8 cellular contexts compared by ENCODE assay signal in genomic region chr1:63148825-63149645, GRCh38.
DNase-seq lines count a peak whose midpoint lies in the region; ATAC-seq and TF ChIP-seq lines count a peak whose summit lies in the region.

No MANE protein-coding gene starts in this region.

- no peaks in the 10 kb centered on the region for H3K9me2 ChIP-seq in PC-9 (ENCODE audit: insufficient read depth)

- H2AFZ ChIP-seq in PC-9 = no peak overlapping the region
- H2AFZ ChIP-seq in neural progenitor cell (replicated peaks) = no peak overlapping the region

- H3K9me3 Mint-ChIP-seq in endothelial cell (ENCODE audit: unreplicated experiment) = no peaks in the 10 kb centered on the region
- H3K9me3 Mint-ChIP-seq in neural progenitor cell = no peaks in the 10 kb centered on the region
- peaks cover 0 to 2% (median 0%) of the 10 kb centered on the region in 9 donors for H3K9me3 Mint-ChIP-seq in naive thymus-derived CD8-positive, alpha-beta T cell

- ATAC-seq in GM18517 (IDR thresholded peaks at IDR 0.05; ENCODE audit: unreplicated experiment) (peak; percentile 48), HG03442 (IDR thresholded peaks at IDR 0.05; ENCODE audit: unreplicated experiment) (peak; percentile 78)
- no peak for ATAC-seq in naive thymus-derived CD8-positive, alpha-beta T cell

- H3K4me1 ChIP-seq in PC-9 (replicated peaks; ENCODE audit: insufficient read depth) (no peaks in the 10 kb centered on the region), neural progenitor cell (no peaks in the 10 kb centered on the region)

- H3K4me3 Mint-ChIP-seq in endothelial cell (ENCODE audit: unreplicated experiment) = no peak overlapping the region
- no peak overlapping the region for H3K4me3 Mint-ChIP-seq in neural progenitor cell
- no peak overlapping the region for H3K4me3 Mint-ChIP-seq in naive thymus-derived CD8-positive, alpha-beta T cell

- TF ChIP-seq POLR2A in lower leg skin (IDR thresholded peaks at IDR 0.05) = no peak

- H3K36me3 ChIP-seq in PC-9 (ENCODE audit: low read depth) (no peaks in the 10 kb centered on the region), neural progenitor cell (no peaks in the 10 kb centered on the region)

- H3K36me3 Mint-ChIP-seq in endothelial cell (ENCODE audit: low read depth, unreplicated experiment) (no peaks in the 10 kb centered on the region), neural progenitor cell (no peaks in the 10 kb centered on the region)
- H3K36me3 Mint-ChIP-seq in naive thymus-derived CD8-positive, alpha-beta T cell = no peaks in the 10 kb centered on the region

- H3K9me3 ChIP-seq in PC-9 (ENCODE audit: insufficient read depth, low read depth) = no peaks in the 10 kb centered on the region
- no peaks in the 10 kb centered on the region for H3K9me3 ChIP-seq in neural progenitor cell (ENCODE audit: low read depth)

- H4K20me1 ChIP-seq in PC-9 (ENCODE audit: insufficient read depth) (no peaks in the 10 kb centered on the region), neural progenitor cell (ENCODE audit: low read depth) (no peaks in the 10 kb centered on the region)

- WGBS in lower leg skin, 2 donors = 15 to 18% methylated on average over 3 of the region's 3 CpGs

- CTCF ChIA-PET in PC-9 (lab: Charles Lee) = interaction anchor here (0.7 kb wide), 1 partner anchor 1067 kb away, joined by 15 read pairs; no protein-coding TSS in a partner anchor

- peak; percentile 65 for TF ChIP-seq CTCF in PC-9 (conservative IDR thresholded peaks at IDR 0.05)
- peak; percentile 55 for TF ChIP-seq CTCF in endothelial cell (IDR thresholded peaks at IDR 0.05; ENCODE audit: unreplicated experiment)
- peak; percentile 77 for TF ChIP-seq CTCF in neural progenitor cell (IDR thresholded peaks at IDR 0.05)
- no peak for TF ChIP-seq CTCF in lower leg skin (IDR thresholded peaks at IDR 0.05)

- intact Hi-C loops in PC-9 (cut with micrococcal nuclease; ENCODE audit: unreplicated experiment) = no loop called here
- intact Hi-C loops in lower leg skin (cut with DNase I; ENCODE audit: low total_unique reads) = no loop called here

- H3K27me3 ChIP-seq in PC-9 (ENCODE audit: insufficient read depth, low read depth) = 0 out of 2 replicates have a peak, but pooled peaks cover 9% of the 10 kb centered on the region
- no peaks in the 10 kb centered on the region for H3K27me3 ChIP-seq in neural progenitor cell

- H3K4me2 ChIP-seq in PC-9 (no peak overlapping the region), neural progenitor cell (no peak overlapping the region)

- H3K79me2 ChIP-seq in PC-9 (ENCODE audit: low read depth) = no peaks in the 10 kb centered on the region
- H3K79me2 ChIP-seq in neural progenitor cell (ENCODE audit: low read depth) = no peaks in the 10 kb centered on the region

- peak; percentile 57 for DNase-seq in COLO668 (lab: John Stamatoyannopoulos, UW; ENCODE audit: unreplicated experiment)
- DNase-seq in PC-9 = peak in 1 of 2 experiments; percentile 3
- DNase-seq in endothelial cell (ENCODE audit: low spot score) = peak; percentile 48
- DNase-seq in neural progenitor cell (ENCODE audit: low spot score) = peak; percentile 72
- DNase-seq in lower leg skin (ENCODE audit: low spot score in 2 of 2) = no peak
- no peak for DNase-seq in naive thymus-derived CD8-positive, alpha-beta T cell

- no peaks in the 10 kb centered on the region for H3F3A ChIP-seq in PC-9 (ENCODE audit: insufficient read depth, low read depth)
- no peaks in the 10 kb centered on the region for H3F3A ChIP-seq in neural progenitor cell (ENCODE audit: low read depth)

- H3K27ac ChIP-seq in PC-9 (no peak overlapping the region), neural progenitor cell (no peak overlapping the region)

- H3K4me3 ChIP-seq in PC-9 (no peak overlapping the region), neural progenitor cell (no peak overlapping the region), lower leg skin (ENCODE audit: low read depth, poor library complexity, severe bottlenecking) (no peak overlapping the region)

- H3K4me1 Mint-ChIP-seq in endothelial cell (ENCODE audit: unreplicated experiment) (no peaks in the 10 kb centered on the region), neural progenitor cell (no peaks in the 10 kb centered on the region)
- no peaks in the 10 kb centered on the region for H3K4me1 Mint-ChIP-seq in naive thymus-derived CD8-positive, alpha-beta T cell

- no peak overlapping the region for H3K9ac ChIP-seq in neural progenitor cell

- POLR2A ChIA-PET in PC-9 (lab: Charles Lee; ENCODE audit: unreplicated experiment) = interaction anchor here (0.6 kb wide), 1 partner anchor 1014 kb away, joined by 9 read pairs; no protein-coding TSS in a partner anchor
- POLR2A ChIA-PET in naive thymus-derived CD8-positive, alpha-beta T cell (lab: Charles Lee) = no interaction called here

- H3K27ac Mint-ChIP-seq in endothelial cell (ENCODE audit: unreplicated experiment) (no peak overlapping the region), neural progenitor cell (no peak overlapping the region)
- no peak overlapping the region for H3K27ac Mint-ChIP-seq in naive thymus-derived CD8-positive, alpha-beta T cell

- BruUV-seq in PC-9 (replicated peaks; lab: Mats Ljungman, UMichigan) = no TSS peak

- H3K27me3 Mint-ChIP-seq in endothelial cell (ENCODE audit: unreplicated experiment) (no peaks in the 10 kb centered on the region), neural progenitor cell (ENCODE audit: insufficient read depth, low read depth) (peaks cover 2% of the 10 kb centered on the region)
- H3K27me3 Mint-ChIP-seq in naive thymus-derived CD8-positive, alpha-beta T cell = peaks cover 13 to 28% (median 20%) of the 10 kb centered on the region in 5 donors

Comparison
In these comparisons a context has a peak if more than half of its experiments do, and no peak if none do; other contexts are left out.
1. DNase-seq: peak in COLO668 (single experiment), endothelial cell (single experiment) and neural progenitor cell (single experiment); none in lower leg skin (0 of 2) and naive thymus-derived CD8-positive, alpha-beta T cell (0 of 10).
2. ATAC-seq: peak in GM18517 (single experiment) and HG03442 (single experiment); none in naive thymus-derived CD8-positive, alpha-beta T cell (0 of 2).
3. CTCF ChIP-seq: peak in PC-9 (single experiment), endothelial cell (single experiment) and neural progenitor cell (single experiment); none in lower leg skin (0 of 3).